Comparison of ENCODE assay signal across 8 cellular contexts in the genomic region with DNA sequence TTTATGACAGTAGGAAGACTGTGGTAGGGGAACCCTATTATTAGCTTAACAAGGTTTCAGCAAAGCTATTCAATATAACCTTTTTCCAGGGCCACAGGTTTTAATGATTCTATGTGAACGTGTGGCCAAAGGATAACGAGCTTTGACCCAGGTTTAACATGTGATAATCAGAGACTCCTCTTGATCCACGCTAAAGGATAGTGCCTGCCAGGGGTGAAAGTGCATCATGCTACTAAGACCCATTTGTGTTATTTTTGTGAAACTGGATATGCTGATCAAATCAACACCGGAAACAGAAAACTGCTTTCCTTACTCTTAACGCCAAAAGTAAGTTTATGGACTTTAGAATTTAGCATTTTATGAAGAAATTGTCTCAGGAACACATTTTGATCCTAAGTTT. TPM values are rescaled to one million over a fixed set of nuclear protein-coding genes. Genes with fewer than 3 reads are reported as not detected.
A peak's percentile ranks its signal among the peaks of the same experiment; 100 is the strongest.
DNase-seq lines count a peak whose midpoint lies in the region; ATAC-seq, FAIRE-seq and TF ChIP-seq lines count a peak whose summit lies in the region.

No MANE protein-coding gene starts in this region.

- peak; percentile 11 for FAIRE-seq in GM19239 (lab: Jason Lieb, UNC)

- H4K20me1 ChIP-seq in SU-DHL-6 (ENCODE audit: low read depth, low read length) = peaks cover 8% of the 10 kb centered on the region

- in situ Hi-C loops in gastrocnemius medialis (cut with MboI; ENCODE audit: low sequenced_read_pairs in 4 of 4) = loop anchor here in 1 of 4 donors (5.0 kb wide), 1 partner anchor 196 kb away; no protein-coding TSS in a partner anchor

- H3K9me2 ChIP-seq in SU-DHL-6 (replicated peaks; ENCODE audit: insufficient read depth, low read length) = no peaks in the 10 kb centered on the region

- no peak for TF ChIP-seq POLR2A in gastrocnemius medialis (IDR thresholded peaks at IDR 0.05)

- peaks cover 44% of the 10 kb centered on the region for H3K79me2 ChIP-seq in SU-DHL-6 (ENCODE audit: insufficient read depth, low read length)

- peaks cover 32% of the 10 kb centered on the region for H3F3A ChIP-seq in SU-DHL-6 (ENCODE audit: insufficient read depth)

- TF ChIP-seq CTCF in SU-DHL-6 (IDR thresholded peaks at IDR 0.05; ENCODE audit: insufficient read depth, low read length, poor library complexity, severe bottlenecking) (no peak), fibroblast of pulmonary artery (IDR thresholded peaks at IDR 0.05; ENCODE audit: low read length, missing control alignments) (no peak), gastrocnemius medialis (IDR thresholded peaks at IDR 0.05 in 4 of 5, conservative IDR thresholded peaks at IDR 0.05 in 1 of 5) (no peak)

- H3K9ac ChIP-seq in SU-DHL-6 (ENCODE audit: low read length) = peak overlapping the region; percentile 67

- H3K4me3 ChIP-seq in SU-DHL-6 (ENCODE audit: insufficient read depth, low read length, poor library complexity, severe bottlenecking) (peak overlapping the region; percentile 94), fibroblast of pulmonary artery (replicated peaks; ENCODE audit: low read depth, low read length) (peak overlapping the region; percentile 73), gastrocnemius medialis (peak overlapping the region; percentile 62 to 97 (median 83))

- no peak for DNase-seq in GM19239 (ENCODE audit: insufficient read length, low spot score)
- DNase-seq in fibroblast of pulmonary artery (ENCODE audit: low read depth) = no peak
- DNase-seq in gastrocnemius medialis = no peak
- no peak for DNase-seq in NCI-H2227 treated with DMSO at 0.1 percent for 48 hours (lab: John Stamatoyannopoulos, UW)
- no peak for DNase-seq in OCI-M2 (lab: John Stamatoyannopoulos, UW; ENCODE audit: unreplicated experiment)

- H3K36me3 ChIP-seq in SU-DHL-6 (ENCODE audit: low read length) = no peaks in the 10 kb centered on the region
- H3K36me3 ChIP-seq in gastrocnemius medialis = no peaks in the 10 kb centered on the region

- H3K27ac ChIP-seq in SU-DHL-6 (ENCODE audit: low read depth, low read length) (0 out of 2 replicates have a peak overlapping the region, but pooled peaks have one; percentile 46), gastrocnemius medialis (peak overlapping the region; percentile 91 to 98 (median 96))

- no peak overlapping the region for H2AFZ ChIP-seq in SU-DHL-6 (ENCODE audit: low read depth, low read length, severe bottlenecking)

- H3K27me3 ChIP-seq in SU-DHL-6 (ENCODE audit: low read length) (no peaks in the 10 kb centered on the region), gastrocnemius medialis (no peaks in the 10 kb centered on the region)

- peak overlapping the region; percentile 84 for H3K4me2 ChIP-seq in SU-DHL-6 (ENCODE audit: low read depth, low read length, poor library complexity, severe bottlenecking)

- intact Hi-C loops in gastrocnemius medialis (cut with DNase I; ENCODE audit: low total_unique reads) = loop anchor here (2.0 to 10.0 kb wide), 5 partner anchors 271 to 1831 kb away; partner anchors contain the start of genes HSPB8, RNFT2, RPLP0 and SPRING1

- ATAC-seq in gastrocnemius medialis = no peak
- ATAC-seq in HG03432 (IDR thresholded peaks at IDR 0.05; ENCODE audit: unreplicated experiment) = no peak
- no peak for ATAC-seq in GM19324 (IDR thresholded peaks at IDR 0.05; ENCODE audit: low FRiP score, unreplicated experiment)

- H3K9me3 ChIP-seq in SU-DHL-6 (ENCODE audit: insufficient read depth, low read length) = no peaks in the 10 kb centered on the region
- no peaks in the 10 kb centered on the region for H3K9me3 ChIP-seq in gastrocnemius medialis

- peaks cover 46 to 61% of the 10 kb centered on the region in 2 donors for H3K4me1 ChIP-seq in gastrocnemius medialis

RNA-seq across cellular contexts. Expression of gene TAOK3, which starts 0.9 kb away (rescaled TPM):
- total RNA-seq in gastrocnemius medialis = 10 to 100 TPM; 13.5 to 24.5 (median 15.1) TPM

RNA-seq across cellular contexts. Expression of gene SUDS3, which starts 2.7 kb away (rescaled TPM):
- total RNA-seq in gastrocnemius medialis = 10 to 100 TPM; 17.0 to 33.2 (median 29.1) TPM
